Comparison of ENCODE assay signal across 1 cellular context in genomic region chr10:50325449-50326188, GRCh38.
A peak's percentile ranks its signal among the peaks of the same experiment; 100 is the strongest.
TF ChIP-seq lines count a peak whose summit lies in the region.

No MANE protein-coding gene starts in this region.

TF ChIP-seq in K562, 482 proteins besides CTCF, POLR2A, EP300 and RAD21 (continued from another document and continues in another):
- peak; percentile 64 for TF ChIP-seq MYC (IDR thresholded peaks at IDR 0.05; ENCODE audit: low read depth, low read length)
- TF ChIP-seq MYC (CRISPR knock-in tag; IDR thresholded peaks at IDR 0.05; ENCODE audit: borderline replicate concordance, low read depth): no peak; the same call in 1 of the 2 replicates
- TF ChIP-seq ILK (tag; IDR thresholded peaks at IDR 0.05; ENCODE audit: borderline replicate concordance, low read depth): peak; percentile 16; the same call in 1 of the 2 replicates
- TF ChIP-seq ZNF12 (CRISPR knock-in tag; IDR thresholded peaks at IDR 0.05): no peak
- peak; percentile 96 for TF ChIP-seq MEF2D (tag; conservative IDR thresholded peaks at IDR 0.05; ENCODE audit: low read depth)
- no peak for TF ChIP-seq ADNP (tag; IDR thresholded peaks at IDR 0.05)
- peak in 1 of 2 experiments; percentile 91; a peak in 2 of 4 replicates for TF ChIP-seq ZNF639 (CRISPR knock-in tag; conservative IDR thresholded peaks at IDR 0.05 in 1 of 2, IDR thresholded peaks at IDR 0.05 in 1 of 2)
- TF ChIP-seq PHF8 (IDR thresholded peaks at IDR 0.05; ENCODE audit: borderline replicate concordance, low read length): peak; percentile 30; the same call in 1 of the 2 replicates
- TF ChIP-seq SMARCE1 (IDR thresholded peaks at IDR 0.05): no peak
- peak in 1 of 2 experiments; percentile 80; a peak in 2 of 3 replicates for TF ChIP-seq CBX3 (IDR thresholded peaks at IDR 0.05; ENCODE audit: borderline replicate concordance in 1 of 2, low read length in 2 of 2)
- TF ChIP-seq ZBTB9 (CRISPR knock-in tag; IDR thresholded peaks at IDR 0.05): peak; percentile 84
- TF ChIP-seq ETV6 (IDR thresholded peaks at IDR 0.05; ENCODE audit: borderline replicate concordance in 1 of 2, low read depth in 2 of 2, low read length in 1 of 2): 0 out of 4 replicates have a peak, but pooled peaks of 1 of the 2 experiments have one; percentile 59
- no peak for TF ChIP-seq ETV6 (CRISPR knock-in tag; IDR thresholded peaks at IDR 0.05; ENCODE audit: borderline replicate concordance)
- peak; percentile 45; the same call in 1 of the 2 replicates for TF ChIP-seq MAFF (IDR thresholded peaks at IDR 0.05; ENCODE audit: low read length)
- peak; percentile 95 for TF ChIP-seq ZBTB34 (CRISPR knock-in tag; IDR thresholded peaks at IDR 0.05)
- peak; percentile 95 for TF ChIP-seq DMBX1 (CRISPR knock-in tag; IDR thresholded peaks at IDR 0.05; ENCODE audit: borderline replicate concordance)
- peak; percentile 91 for TF ChIP-seq ZNF766 (CRISPR knock-in tag; conservative IDR thresholded peaks at IDR 0.05)
- TF ChIP-seq THAP12 (CRISPR knock-in tag; IDR thresholded peaks at IDR 0.05): peak; percentile 44; the same call in 1 of the 2 replicates
- TF ChIP-seq ZBTB17 (CRISPR knock-in tag; IDR thresholded peaks at IDR 0.05): peak; percentile 80
- TF ChIP-seq ETS1 (conservative IDR thresholded peaks at IDR 0.05; ENCODE audit: control insufficient read depth, low read depth, low read length): no peak
- TF ChIP-seq CHCHD3 (CRISPR knock-in tag; IDR thresholded peaks at IDR 0.05): 0 out of 2 replicates have a peak, but pooled peaks have one; percentile 55
- TF ChIP-seq PATZ1 (CRISPR knock-in tag; IDR thresholded peaks at IDR 0.05; ENCODE audit: borderline replicate concordance): no peak
- 0 out of 2 replicates have a peak, but pooled peaks have one; percentile 57 for TF ChIP-seq RHOXF2B (CRISPR knock-in tag; conservative IDR thresholded peaks at IDR 0.05)
- peak; percentile 26; the same call in 1 of the 2 replicates for TF ChIP-seq GTF2E2 (tag; IDR thresholded peaks at IDR 0.05)
- TF ChIP-seq ZMIZ1 (IDR thresholded peaks at IDR 0.05; ENCODE audit: low read depth in 2 of 2, low read length in 2 of 2): 0 out of 4 replicates have a peak, but pooled peaks of 1 of the 2 experiments have one; percentile 60
- peak; percentile 76 for TF ChIP-seq CHD1 (IDR thresholded peaks at IDR 0.05; ENCODE audit: low read length)
- TF ChIP-seq FOS (IDR thresholded peaks at IDR 0.05; ENCODE audit: extremely low read depth, insufficient read length): peak; percentile 52
- 0 out of 2 replicates have a peak, but pooled peaks have one; percentile 47 for TF ChIP-seq VEZF1 (CRISPR knock-in tag; IDR thresholded peaks at IDR 0.05)
- TF ChIP-seq LCOR (CRISPR knock-in tag; IDR thresholded peaks at IDR 0.05): peak; percentile 95
- 0 out of 2 replicates have a peak, but pooled peaks have one; percentile 3 for TF ChIP-seq ZNF23 (CRISPR knock-in tag; IDR thresholded peaks at IDR 0.05)
- TF ChIP-seq ILF3 (IDR thresholded peaks at IDR 0.05; ENCODE audit: borderline replicate concordance): no peak
- TF ChIP-seq PURB (CRISPR knock-in tag; IDR thresholded peaks at IDR 0.05; ENCODE audit: low read depth): no peak
- TF ChIP-seq FOXA3 (CRISPR knock-in tag; conservative IDR thresholded peaks at IDR 0.05 in 1 of 2, IDR thresholded peaks at IDR 0.05 in 1 of 2): peak; percentile 38 to 77; a peak in 2 of 4 replicates
- TF ChIP-seq HNRNPLL (IDR thresholded peaks at IDR 0.05; ENCODE audit: low read depth, low read length, poor library complexity, severe bottlenecking): peak; percentile 59
- peak; percentile 30; the same call in 1 of the 2 replicates for TF ChIP-seq ZBTB49 (CRISPR knock-in tag; IDR thresholded peaks at IDR 0.05; ENCODE audit: borderline replicate concordance)
- peak in 1 of 2 experiments; percentile 90; a peak in 1 of 4 replicates for TF ChIP-seq SRF (CRISPR knock-in tag; IDR thresholded peaks at IDR 0.05)
- peak; percentile 44; the same call in 1 of the 2 replicates for TF ChIP-seq RBFOX2 (IDR thresholded peaks at IDR 0.05; ENCODE audit: low read depth, low read length)
- 0 out of 2 replicates have a peak, but pooled peaks have one; percentile 8 for TF ChIP-seq OTX1 (CRISPR knock-in tag; IDR thresholded peaks at IDR 0.05)
- TF ChIP-seq BACH1 (tag; IDR thresholded peaks at IDR 0.05): peak; percentile 66; the same call in 1 of the 2 replicates
- TF ChIP-seq MEF2A (IDR thresholded peaks at IDR 0.05; ENCODE audit: control insufficient read depth, low read depth, low read length): peak; percentile 95
- TF ChIP-seq GMEB1 (CRISPR knock-in tag; IDR thresholded peaks at IDR 0.05): no peak
